ENCODE assay signal across 1 cellular context in genomic region chr2:136359121-136359965, GRCh38.
TF ChIP-seq lines count a peak whose summit lies in the region.

No MANE protein-coding gene starts in this region.

TF ChIP-seq in WTC11, 78 proteins besides CTCF, POLR2A, EP300 and RAD21 (continued from another document):
- TF ChIP-seq RELA (CRISPR knock-in tag; IDR thresholded peaks at IDR 0.05; ENCODE audit: borderline replicate concordance): no peak
- no peak for TF ChIP-seq ZNF512 (CRISPR knock-in tag; IDR thresholded peaks at IDR 0.05; ENCODE audit: borderline replicate concordance)
- TF ChIP-seq ZNF416 (CRISPR knock-in tag; IDR thresholded peaks at IDR 0.05): no peak
- TF ChIP-seq NFE2L1 (CRISPR knock-in tag; IDR thresholded peaks at IDR 0.05): no peak
- no peak for TF ChIP-seq ZMAT4 (CRISPR knock-in tag; IDR thresholded peaks at IDR 0.05)
- TF ChIP-seq GABPB1 (CRISPR knock-in tag; IDR thresholded peaks at IDR 0.05): no peak
- no peak for TF ChIP-seq SMAD4 (CRISPR knock-in tag; IDR thresholded peaks at IDR 0.05)
- TF ChIP-seq ZNF532 (CRISPR knock-in tag; IDR thresholded peaks at IDR 0.05; ENCODE audit: borderline replicate concordance): no peak
- TF ChIP-seq CREM (CRISPR knock-in tag; IDR thresholded peaks at IDR 0.05): no peak
